In the genomic region with DNA sequence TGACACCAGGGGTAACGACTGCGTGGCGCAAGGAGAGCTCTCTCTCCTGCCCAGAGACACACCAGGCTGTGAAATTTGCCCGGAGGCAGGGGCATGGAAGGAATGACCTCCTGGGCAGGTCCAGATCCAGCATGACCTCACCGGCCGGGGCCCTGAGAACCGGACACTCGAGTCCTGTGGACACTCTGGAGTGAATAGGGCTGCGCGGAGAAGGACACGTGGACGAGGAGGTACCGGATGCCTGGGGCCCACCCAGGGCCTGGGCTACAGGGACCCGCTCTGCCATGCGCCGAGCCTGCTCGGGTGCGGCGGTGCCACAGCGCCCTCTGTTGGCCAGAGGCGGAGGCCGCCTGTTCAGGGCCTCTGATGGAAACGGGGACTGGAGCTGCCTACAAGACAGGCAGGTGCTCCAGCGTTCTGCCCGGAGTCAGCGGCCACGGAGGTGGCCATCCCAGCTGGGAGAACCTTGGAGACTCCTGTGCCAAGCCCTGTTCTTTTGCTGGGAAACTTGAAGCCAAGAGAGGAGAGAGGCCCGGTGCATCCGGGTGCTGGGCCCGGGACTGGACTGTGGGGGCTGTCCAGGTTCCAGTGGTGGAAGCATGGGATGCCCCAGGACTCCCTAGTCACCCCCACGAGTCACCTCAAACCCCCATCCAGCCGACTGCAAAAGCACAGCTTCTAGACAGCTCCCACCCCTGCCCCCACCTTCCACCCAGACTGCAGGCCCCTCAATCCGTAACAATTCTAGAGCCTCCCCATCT, we compare ENCODE assay signal across 1 cellular context.
A peak's percentile ranks its signal among the peaks of the same experiment; 100 is the strongest.
TF ChIP-seq lines count a peak whose summit lies in the region.

No MANE protein-coding gene starts in this region.

TF ChIP-seq in WTC11, 78 proteins besides CTCF, POLR2A, EP300 and RAD21 (continued from another document):
- peak; percentile 49; the same call in 1 of the 2 replicates for TF ChIP-seq USF1 (CRISPR knock-in tag; IDR thresholded peaks at IDR 0.05)
- no peak for TF ChIP-seq HMGA2 (CRISPR knock-in tag; IDR thresholded peaks at IDR 0.05)
- 0 out of 2 replicates have a peak, but pooled peaks have one; percentile 11 for TF ChIP-seq CREM (CRISPR knock-in tag; IDR thresholded peaks at IDR 0.05)
- TF ChIP-seq ZNF671 (CRISPR knock-in tag; IDR thresholded peaks at IDR 0.05) = no peak
- TF ChIP-seq SP1 (CRISPR knock-in tag; conservative IDR thresholded peaks at IDR 0.05) = no peak
